ENCODE assay signal across 8 cellular contexts in genomic region chr19:16447015-16447384, GRCh38. TPM values are rescaled to one million over a fixed set of nuclear protein-coding genes. Genes with fewer than 3 reads are reported as not detected.
A peak's percentile ranks its signal among the peaks of the same experiment; 100 is the strongest.
DNase-seq lines count a peak whose midpoint lies in the region; ATAC-seq, FAIRE-seq and TF ChIP-seq lines count a peak whose summit lies in the region.

No MANE protein-coding gene starts in this region.

- H3K9ac ChIP-seq in K562 (ENCODE audit: insufficient read depth in 1 of 2, low read depth in 2 of 2, low read length in 2 of 2) = peak overlapping the region; percentile 16 to 32; a peak in 1 of 4 replicates

- FAIRE-seq in K562 (lab: Jason Lieb, UNC) = peak; percentile 77

- POLR2A ChIA-PET in K562 (lab: Yijun Ruan, JAX) = interaction anchor here (1.0 to 1.6 kb wide), 4 partner anchors 13 to 96 kb away, joined by 3 to 6 read pairs (median 4); no protein-coding TSS in a partner anchor

- peaks cover 29% of the 10 kb centered on the region; the same call in 1 of the 2 replicates for H4K20me1 ChIP-seq in K562 (replicated peaks; ENCODE audit: control insufficient read depth, insufficient read depth, low read length)

- peaks cover 68% of the 10 kb centered on the region for H3K79me2 ChIP-seq in K562 (ENCODE audit: control insufficient read depth, insufficient read depth, low read length)

- ATAC-seq in K562 (peak; percentile 98), GM21619 (IDR thresholded peaks at IDR 0.05; ENCODE audit: unreplicated experiment) (no peak), GM18870 (IDR thresholded peaks at IDR 0.05; ENCODE audit: unreplicated experiment) (no peak)
- peak; percentile 84 for ATAC-seq in stimulated activated naive CD8-positive, alpha-beta T cell treated with anti-CD3 and anti-CD28 coated beads, Interleukin-15, amount 100 ng/mL, for 72 hours

- no peaks in the 10 kb centered on the region for H3K9me3 ChIP-seq in K562 (replicated peaks; ENCODE audit: control insufficient read depth, insufficient read depth, low read depth, low read length)

- H3K4me3 Mint-ChIP-seq in stimulated activated naive CD8-positive, alpha-beta T cell treated with anti-CD3 and anti-CD28 coated beads, Interleukin-15, amount 100 ng/mL, for 72 hours = peak overlapping the region in 1 of 2 donors; percentile 48

- no peak for TF ChIP-seq CTCF in K562 (IDR thresholded peaks at IDR 0.05 in 2 of 3, conservative IDR thresholded peaks at IDR 0.05 in 1 of 3; ENCODE audit: insufficient read depth in 2 of 3, low read depth in 1 of 3, low read length in 3 of 3)

- in situ Hi-C loops in K562 (cut with MboI) = no loop called here

- TF ChIP-seq POLR2A in K562 (conservative IDR thresholded peaks at IDR 0.05) = no peak

- peaks cover 63% of the 10 kb centered on the region for H3K4me1 Mint-ChIP-seq in stimulated activated naive CD8-positive, alpha-beta T cell treated with anti-CD3 and anti-CD28 coated beads, Interleukin-15, amount 100 ng/mL, for 72 hours

- H3K4me1 ChIP-seq in K562 (replicated peaks in 1 of 2; ENCODE audit: control insufficient read depth in 2 of 2, insufficient read depth in 2 of 2, low read length in 2 of 2) = peaks cover 21 to 22% of the 10 kb centered on the region in 2 experiments; a peak in 4 of 5 replicates

- DNase-seq in stimulated activated CD4-positive, alpha-beta T cell treated with anti-CD3 and anti-CD28 coated beads, Interleukin-15, amount 100 ng/mL, for 24 hours = peak; percentile 50
- DNase-seq in stimulated activated CD4-positive, alpha-beta T cell treated with anti-CD3 and anti-CD28 coated beads, Interleukin-12 subunit alpha, Interleukin-12 subunit beta, amount 100 ng/mL, for 4 hours = no peak
- DNase-seq in OCI-M2 (lab: John Stamatoyannopoulos, UW; ENCODE audit: unreplicated experiment) (peak; percentile 58), K562 (ENCODE audit: extremely low read depth in 1 of 4, low spot score in 3 of 4) (peak; percentile 57 to 80 (median 67)), left kidney (ENCODE audit: low read depth, low spot score) (peak; percentile 71)
- peak; percentile 31 to 66 for DNase-seq in stimulated activated naive CD8-positive, alpha-beta T cell treated with anti-CD3 and anti-CD28 coated beads, Interleukin-15, amount 100 ng/mL, for 72 hours

- CTCF ChIA-PET in K562 (lab: Yijun Ruan, JAX; ENCODE audit: low intra/inter-chr PET ratio) = no interaction called here

- H3K9me3 Mint-ChIP-seq in stimulated activated naive CD8-positive, alpha-beta T cell treated with anti-CD3 and anti-CD28 coated beads, Interleukin-15, amount 100 ng/mL, for 72 hours = peaks cover 3 to 7% of the 10 kb centered on the region in 2 donors

- BruUV-seq in K562 (replicated peaks; lab: Mats Ljungman, UMichigan) = no TSS peak

- H2AFZ ChIP-seq in K562 (ENCODE audit: low read depth, low read length) = peak overlapping the region; percentile 47; the same call in 1 of the 2 replicates

- peaks cover 7% of the 10 kb centered on the region; the same call in 2 of the 3 replicates for H3K36me3 ChIP-seq in K562 (ENCODE audit: control insufficient read depth, insufficient read depth, low read length)

- H3K27ac ChIP-seq in K562 (ENCODE audit: extremely low read depth, low read depth, low read length) = peak overlapping the region; percentile 53; the same call in 1 of the 3 replicates

- no peak for TF ChIP-seq RAD21 in K562 (CRISPR knock-in tag; conservative IDR thresholded peaks at IDR 0.05 in 1 of 2, IDR thresholded peaks at IDR 0.05 in 1 of 2)

- H3K27me3 ChIP-seq in K562 (ENCODE audit: control insufficient read depth in 2 of 2, insufficient read depth in 2 of 2, low read length in 2 of 2) = no peaks in the 10 kb centered on the region

- H3K4me2 ChIP-seq in K562 (ENCODE audit: insufficient read depth, low read length) = peak overlapping the region; percentile 40; the same call in 1 of the 2 replicates

- no peak for TF ChIP-seq EP300 in K562 (IDR thresholded peaks at IDR 0.05; ENCODE audit: low read length)

- intact Hi-C loops in K562 (cut with micrococcal nuclease) = loop anchor here (5.0 kb wide), 1 partner anchor 50 kb away; the partner anchor contains the start of genes C19orf44 and CALR3

- H3K27me3 Mint-ChIP-seq in stimulated activated naive CD8-positive, alpha-beta T cell treated with anti-CD3 and anti-CD28 coated beads, Interleukin-15, amount 100 ng/mL, for 72 hours = no peaks in the 10 kb centered on the region

- WGBS in K562 (ENCODE audit: insufficient coverage, low coverage, missing lambda C conversion rate) = 0% methylated on average over 4 of the region's 4 CpGs

- peaks cover 8% of the 10 kb centered on the region for H3K9me1 ChIP-seq in K562 (ENCODE audit: control insufficient read depth, insufficient read depth, low read length)

- peak overlapping the region; percentile 16 to 93 for H3K27ac Mint-ChIP-seq in stimulated activated naive CD8-positive, alpha-beta T cell treated with anti-CD3 and anti-CD28 coated beads, Interleukin-15, amount 100 ng/mL, for 72 hours

- H3K4me3 ChIP-seq in K562 = no peak overlapping the region

TF ChIP-seq in K562, 482 proteins besides CTCF, POLR2A, EP300 and RAD21 (continues in another document):
- no peak for TF ChIP-seq PTRF (tag; IDR thresholded peaks at IDR 0.05)
- TF ChIP-seq ATF3 (IDR thresholded peaks at IDR 0.05) = peak; percentile 37; the same call in 1 of the 2 replicates
- TF ChIP-seq ATF3 (CRISPR knock-in tag; conservative IDR thresholded peaks at IDR 0.05) = no peak

RNA-seq across cellular contexts. Expression of gene EPS15L1, which starts 24.8 kb away (rescaled TPM):
- total RNA-seq in K562 (2011; cell fraction: chromatin; rRNA removed; ENCODE audit: low replicate concordance) = 81.9 and 116 TPM in 2 replicates
- total RNA-seq in K562 (2011; cell fraction: nucleolus; rRNA removed) = 54.3 and 56.0 TPM in 2 replicates
- 55.7 and 62.1 TPM in 2 replicates for total RNA-seq in K562 (2011; cell fraction: nucleoplasm; rRNA removed)
- 11.0 and 13.5 TPM in 2 replicates for total RNA-seq in K562 (2014; rRNA removed)
- 12.2 and 12.3 TPM in 2 replicates for total RNA-seq in K562 (2014; rRNA removed; fragmentation: Illumina TruSeq; extraction: Trizol)
- 14.7 and 15.9 TPM in 2 replicates for total RNA-seq in K562 (2015; rRNA removed; fragmentation: Illumina TruSeq; extraction: Trizol)
- 37.1 and 38.1 TPM in 2 replicates for total RNA-seq in K562 (2021)
- polyA plus RNA-seq in K562 (2011; rRNA removed) = 7.4 and 16.2 TPM in 2 replicates
- polyA plus RNA-seq in K562 (2011; cell fraction: cytosol; rRNA removed) = 9.5 and 11.2 TPM in 2 replicates
- 18.8 and 20.5 TPM in 2 replicates for polyA plus RNA-seq in K562 (2011; cell fraction: nucleus; rRNA removed)
- 31.3 and 33.6 TPM in 2 replicates for polyA plus RNA-seq in K562 (2012)
- 25.1 and 28.4 TPM in 2 replicates for polyA plus RNA-seq in K562 (2014; fragmentation: Illumina TruSeq; extraction: Trizol)
- polyA plus RNA-seq in K562 (2014; fragmentation: Nextera tagmentation; extraction: Ambion mirVana) = 1 to 10 TPM; 4.7 TPM
- 15.6 and 18.7 TPM in 2 replicates for polyA plus RNA-seq in K562 (2014; rRNA removed)
- polyA minus RNA-seq in K562 (2011; rRNA and poly(A)+ RNA removed) = 15.2 and 18.3 TPM in 2 replicates
- 13.2 and 27.3 TPM in 2 replicates for polyA minus RNA-seq in K562 (2011; cell fraction: cytosol; rRNA and poly(A)+ RNA removed)
- polyA minus RNA-seq in K562 (2011; cell fraction: nucleus; rRNA and poly(A)+ RNA removed) = 17.1 and 27.9 TPM in 2 replicates

RNA-seq across cellular contexts. Expression of gene CALR3, which starts 49.0 kb away (rescaled TPM):
- not detected in 2 replicates for total RNA-seq in K562 (2011; cell fraction: chromatin; rRNA removed; ENCODE audit: low replicate concordance)
- total RNA-seq in K562 (2011; cell fraction: nucleolus; rRNA removed) = not detected in 2 replicates
- total RNA-seq in K562 (2011; cell fraction: nucleoplasm; rRNA removed) = not detected in 2 replicates
- 0.41 TPM in 1 of 2 replicates, not detected in the other for total RNA-seq in K562 (2014; rRNA removed)
- 0.18 and 0.19 TPM in 2 replicates for total RNA-seq in K562 (2014; rRNA removed; fragmentation: Illumina TruSeq; extraction: Trizol)
- total RNA-seq in K562 (2015; rRNA removed; fragmentation: Illumina TruSeq; extraction: Trizol) = not detected in 2 replicates
- total RNA-seq in K562 (2021) = not detected in 2 replicates
- 0.15 TPM in 1 of 2 replicates, not detected in the other for polyA plus RNA-seq in K562 (2011; rRNA removed)
- not detected in 2 replicates for polyA plus RNA-seq in K562 (2011; cell fraction: cytosol; rRNA removed)
- polyA plus RNA-seq in K562 (2011; cell fraction: nucleus; rRNA removed) = not detected in 2 replicates
- polyA plus RNA-seq in K562 (2012) = 0.07 TPM in 1 of 2 replicates, not detected in the other
- not detected in 2 replicates for polyA plus RNA-seq in K562 (2014; fragmentation: Illumina TruSeq; extraction: Trizol)
- polyA plus RNA-seq in K562 (2014; fragmentation: Nextera tagmentation; extraction: Ambion mirVana) = under 1 TPM; 0.22 to 0.24 TPM
- not detected in 2 replicates for polyA plus RNA-seq in K562 (2014; rRNA removed)
- 0.24 TPM in 1 of 2 replicates, not detected in the other for polyA minus RNA-seq in K562 (2011; rRNA and poly(A)+ RNA removed)
- polyA minus RNA-seq in K562 (2011; cell fraction: cytosol; rRNA and poly(A)+ RNA removed) = not detected in 2 replicates
- not detected in 2 replicates for polyA minus RNA-seq in K562 (2011; cell fraction: nucleus; rRNA and poly(A)+ RNA removed)

RNA-seq across cellular contexts. Expression of gene C19orf44, which starts 49.2 kb away (rescaled TPM):
- total RNA-seq in K562 (2011; cell fraction: chromatin; rRNA removed; ENCODE audit: low replicate concordance) = 21.2 and 28.6 TPM in 2 replicates
- total RNA-seq in K562 (2011; cell fraction: nucleolus; rRNA removed) = 10.8 and 13.3 TPM in 2 replicates
- total RNA-seq in K562 (2011; cell fraction: nucleoplasm; rRNA removed) = 10.6 and 15.0 TPM in 2 replicates
- total RNA-seq in K562 (2014; rRNA removed) = 2.2 and 4.1 TPM in 2 replicates
- total RNA-seq in K562 (2014; rRNA removed; fragmentation: Illumina TruSeq; extraction: Trizol) = 3.5 and 4.2 TPM in 2 replicates
- 3.5 and 3.8 TPM in 2 replicates for total RNA-seq in K562 (2015; rRNA removed; fragmentation: Illumina TruSeq; extraction: Trizol)
- total RNA-seq in K562 (2021) = 4.7 and 6.6 TPM in 2 replicates
- polyA plus RNA-seq in K562 (2011; rRNA removed) = 2.8 TPM in 2 replicates
- polyA plus RNA-seq in K562 (2011; cell fraction: cytosol; rRNA removed) = 1.9 and 3.4 TPM in 2 replicates
- 5.4 and 11.4 TPM in 2 replicates for polyA plus RNA-seq in K562 (2011; cell fraction: nucleus; rRNA removed)
- polyA plus RNA-seq in K562 (2012) = 3.7 and 4.9 TPM in 2 replicates
- polyA plus RNA-seq in K562 (2014; fragmentation: Illumina TruSeq; extraction: Trizol) = 4.7 and 7.7 TPM in 2 replicates
- polyA plus RNA-seq in K562 (2014; fragmentation: Nextera tagmentation; extraction: Ambion mirVana) = under 1 TPM; 0.41 to 0.51 TPM
- 4.3 and 5.2 TPM in 2 replicates for polyA plus RNA-seq in K562 (2014; rRNA removed)
- polyA minus RNA-seq in K562 (2011; rRNA and poly(A)+ RNA removed) = 1.9 and 2.1 TPM in 2 replicates
- 2.7 and 4.2 TPM in 2 replicates for polyA minus RNA-seq in K562 (2011; cell fraction: cytosol; rRNA and poly(A)+ RNA removed)
- polyA minus RNA-seq in K562 (2011; cell fraction: nucleus; rRNA and poly(A)+ RNA removed) = 4.4 and 5.7 TPM in 2 replicates

Comparison
In these comparisons a context has a peak if more than half of its experiments do, and no peak if none do; other contexts are left out.
1. ATAC-seq: peak in K562 (single experiment) and stimulated activated naive CD8-positive, alpha-beta T cell treated with anti-CD3 and anti-CD28 coated beads, Interleukin-15, amount 100 ng/mL, for 72 hours (single experiment); none in GM21619 (single experiment) and GM18870 (single experiment).